ENCODE assay signal across 8 cellular contexts in genomic region chr10:3786295-3786981, GRCh38. TPM values are rescaled to one million over a fixed set of nuclear protein-coding genes. Genes with fewer than 3 reads are reported as not detected.
DNase-seq lines count a peak whose midpoint lies in the region; ATAC-seq, FAIRE-seq and TF ChIP-seq lines count a peak whose summit lies in the region.

No MANE protein-coding gene starts in this region.

- no peak for TF ChIP-seq CTCF in coronary artery (IDR thresholded peaks at IDR 0.05)

- peak; percentile 36 for FAIRE-seq in RCC 7860 (lab: Jason Lieb, UNC)

- peak overlapping the region; percentile 96 for H3K9ac ChIP-seq in GM23248

- in situ Hi-C loops in GM23248 (cut with MboI), result loop anchor here (10.0 to 25.0 kb wide), 2 partner anchors 458 to 976 kb away; no protein-coding TSS in a partner anchor

- 94% methylated on average over 18 of the region's 18 CpGs for WGBS in GM23248 (ENCODE audit: low coverage in 1 of 2, low lambda C conversion rate in 2 of 2, missing lambda C conversion rate in 2 of 2), 2 experiments
- 88% methylated on average over 18 of the region's 18 CpGs for WGBS in aorta, 2 donors

- peak overlapping the region; percentile 94 for H3K27ac ChIP-seq in GM23248
- H3K27ac ChIP-seq in coronary artery, result peak overlapping the region; percentile 96 to 100
- H3K27ac ChIP-seq in aorta (ENCODE audit: low read depth in 1 of 2, low read length in 2 of 2), result peak overlapping the region in 1 of 2 donors; percentile 25

- H3K79me2 ChIP-seq in GM23248 (ENCODE audit: insufficient read depth), result peaks cover 35% of the 10 kb centered on the region

- intact Hi-C loops in aorta (cut with DNase I), result loop anchor here (5.0 to 10.0 kb wide), 4 partner anchors 151 to 566 kb away; no protein-coding TSS in a partner anchor

- H3K27me3 ChIP-seq in GM23248 (replicated peaks; ENCODE audit: insufficient read depth), result no peaks in the 10 kb centered on the region
- no peaks in the 10 kb centered on the region for H3K27me3 ChIP-seq in mononuclear cell (ENCODE audit: insufficient read depth, low read length)
- H3K27me3 ChIP-seq in aorta (ENCODE audit: control insufficient read depth in 1 of 2, insufficient read depth in 2 of 2, low read length in 1 of 2), result no peaks in the 10 kb centered on the region

- H3F3A ChIP-seq in GM23248 (ENCODE audit: insufficient read depth), result peaks cover 46% of the 10 kb centered on the region

- H3K4me1 ChIP-seq in GM23248 (ENCODE audit: insufficient read depth), result no peaks in the 10 kb centered on the region; the same call in 1 of the 2 replicates
- peaks cover 19% of the 10 kb centered on the region for H3K4me1 ChIP-seq in mononuclear cell (ENCODE audit: insufficient read depth, low read length)
- no peaks in the 10 kb centered on the region for H3K4me1 ChIP-seq in aorta (ENCODE audit: control insufficient read depth in 1 of 2, insufficient read depth in 2 of 2, low read length in 2 of 2)

- no peaks in the 10 kb centered on the region for H3K9me3 ChIP-seq in GM23248 (ENCODE audit: low read depth)
- no peaks in the 10 kb centered on the region for H3K9me3 ChIP-seq in mononuclear cell (ENCODE audit: low read depth, low read length)
- H3K9me3 ChIP-seq in aorta (ENCODE audit: control insufficient read depth, low read length), result no peaks in the 10 kb centered on the region

- no peak overlapping the region for H2AFZ ChIP-seq in GM23248

- H3K4me2 ChIP-seq in GM23248 (ENCODE audit: unreplicated experiment), result peak overlapping the region; percentile 89

- H3K36me3 ChIP-seq in GM23248 (ENCODE audit: low read depth) (peaks cover 25% of the 10 kb centered on the region), aorta (ENCODE audit: control insufficient read depth in 1 of 2, insufficient read depth in 2 of 2, low read length in 1 of 2) (peaks cover 0 to 2% of the 10 kb centered on the region in 2 donors)

- H3K9me2 ChIP-seq in GM23248 (ENCODE audit: insufficient read depth), result no peaks in the 10 kb centered on the region

- H3K4me3 ChIP-seq in GM23248, result peak overlapping the region; percentile 68
- peak overlapping the region; percentile 93 for H3K4me3 ChIP-seq in coronary artery
- peak overlapping the region; percentile 62 for H3K4me3 ChIP-seq in mononuclear cell (ENCODE audit: low read length)
- H3K4me3 ChIP-seq in aorta (ENCODE audit: low read length in 2 of 2), result peak overlapping the region; percentile 79 to 92

- DNase-seq in GM23248 (no peak), RCC 7860 (ENCODE audit: low spot score) (peak; percentile 66), coronary artery (ENCODE audit: low spot score) (peak; percentile 77), aorta (peak in 1 of 2 donors; percentile 76), GM03348 (ENCODE audit: low spot score) (no peak), HCEC 1CT (no peak)

- H4K20me1 ChIP-seq in GM23248 (ENCODE audit: insufficient read depth), result 0 out of 2 replicates have a peak, but pooled peaks cover 3% of the 10 kb centered on the region

- no peak for ATAC-seq in aorta (ENCODE audit: low FRiP score)
- no peak for ATAC-seq in GM21423 (IDR thresholded peaks at IDR 0.05; ENCODE audit: unreplicated experiment)

RNA-seq across cellular contexts. Expression of gene KLF6, which starts 1.4 kb away (rescaled TPM):
- 49.8 and 58.9 TPM in 2 replicates for total RNA-seq in GM23248 (2014; rRNA removed; shearing (Covaris generic))
- polyA plus RNA-seq in GM23248 (2016; fragmentation: Nextera tagmentation; extraction: Ambion mirVana), result 264 and 279 TPM in 2 replicates
- total RNA-seq in mononuclear cell, result 606 TPM
- 100 to 1,000 TPM; 171 to 384 TPM for total RNA-seq in aorta
- polyA plus RNA-seq in aorta, result 100 to 1,000 TPM in 1 of 2 donors, 10 to 100 TPM in 1; 44.2 to 160 TPM

Comparison
In these comparisons a context has a peak if more than half of its experiments do, and no peak if none do; other contexts are left out.
1. DNase-seq: peak in RCC 7860 (single experiment) and coronary artery (single experiment); none in GM23248 (single experiment), GM03348 (single experiment) and HCEC 1CT (single experiment).
2. Peak in every context shown above with its lines, with median percentiles within 50 percentile points of each other: H3K4me3 ChIP-seq.